Comparison of ENCODE assay signal across 9 cellular contexts in genomic region chr6:155528982-155529453, GRCh38.
DNase-seq lines count a peak whose midpoint lies in the region; ATAC-seq and TF ChIP-seq lines count a peak whose summit lies in the region.
"Had no signal": no experiment of that assay in that cellular context is flagged by ENCODE, and none has a peak within 500 bp of the region (broad histone marks: within the 10 kb centered on the region; RNA-seq: fewer than 3 reads in every experiment).

No MANE protein-coding gene starts in this region.

- no peak overlapping the region for H3K4me3 Mint-ChIP-seq in stimulated activated naive CD8-positive, alpha-beta T cell treated with anti-CD3 and anti-CD28 coated beads, Interleukin-15, amount 100 ng/mL, for 72 hours
- H3K4me3 Mint-ChIP-seq: CD4-positive, CD25-positive, alpha-beta regulatory T cell had no signal

- TF ChIP-seq CTCF in fibroblast of pulmonary artery (IDR thresholded peaks at IDR 0.05; ENCODE audit: low read length, missing control alignments) (no peak), esophagus squamous epithelium (IDR thresholded peaks at IDR 0.05) (no peak)

- H3K9me3 Mint-ChIP-seq in stimulated activated naive CD8-positive, alpha-beta T cell treated with anti-CD3 and anti-CD28 coated beads, Interleukin-15, amount 100 ng/mL, for 72 hours: peaks cover 12 to 20% of the 10 kb centered on the region in 2 donors

- WGBS in esophagus squamous epithelium, 2 donors: 35 to 50% methylated on average over 2 of the region's 2 CpGs

- peaks cover 0 to 14% (median 7%) of the 10 kb centered on the region in 3 donors for H3K4me1 ChIP-seq in esophagus squamous epithelium

- no peaks in the 10 kb centered on the region for H3K36me3 ChIP-seq in esophagus squamous epithelium

- TF ChIP-seq POLR2A in erythroblast (IDR thresholded peaks at IDR 0.05; ENCODE audit: low read length) (no peak), esophagus squamous epithelium (IDR thresholded peaks at IDR 0.05) (no peak)

- H3K9me3 ChIP-seq in esophagus squamous epithelium: peaks cover 0 to 8% (median 3%) of the 10 kb centered on the region in 3 donors

- intact Hi-C loops in esophagus squamous epithelium (cut with DNase I): no loop called here

- peak overlapping the region in 1 of 4 donors; percentile 15 for H3K27ac ChIP-seq in esophagus squamous epithelium

- no peaks in the 10 kb centered on the region for H3K27me3 ChIP-seq in esophagus squamous epithelium

- ATAC-seq in stimulated activated naive CD8-positive, alpha-beta T cell treated with anti-CD3 and anti-CD28 coated beads, Interleukin-15, amount 100 ng/mL, for 72 hours: peak; percentile 38

- H3K27me3 Mint-ChIP-seq in stimulated activated naive CD8-positive, alpha-beta T cell treated with anti-CD3 and anti-CD28 coated beads, Interleukin-15, amount 100 ng/mL, for 72 hours: no peaks in the 10 kb centered on the region

- H3K27ac Mint-ChIP-seq in stimulated activated naive CD8-positive, alpha-beta T cell treated with anti-CD3 and anti-CD28 coated beads, Interleukin-15, amount 100 ng/mL, for 72 hours: peak overlapping the region; percentile 19 to 87

- DNase-seq in NK-92 treated with Interleukin-12 subunit alpha and Interleukin-12 subunit beta, amount 100 ng/mL, for 24 hours (lab: John Stamatoyannopoulos, UW): peak; percentile 10
- DNase-seq in NK-92 (lab: John Stamatoyannopoulos, UW; ENCODE audit: unreplicated experiment) (no peak), OCI-M1 (lab: John Stamatoyannopoulos, UW) (peak; percentile 53), fibroblast of pulmonary artery (ENCODE audit: low read depth) (peak; percentile 97), erythroblast (lab: John Stamatoyannopoulos, UW) (no peak), esophagus squamous epithelium (lab: John Stamatoyannopoulos, UW) (no peak)
- DNase-seq in stimulated activated naive CD8-positive, alpha-beta T cell treated with anti-CD3 and anti-CD28 coated beads, Interleukin-15, amount 100 ng/mL, for 72 hours: no peak
- DNase-seq in activated CD4-positive, alpha-beta T cell treated with anti-CD3 and anti-CD28 coated beads, Interleukin-2, amount 50 U/mL, for 1 hour: no peak
- DNase-seq: CD4-positive, CD25-positive, alpha-beta regulatory T cell had no signal

- H3K4me3 ChIP-seq in fibroblast of pulmonary artery (replicated peaks; ENCODE audit: low read depth, low read length) (no peak overlapping the region), esophagus squamous epithelium (no peak overlapping the region)

- H3K4me1 Mint-ChIP-seq in stimulated activated naive CD8-positive, alpha-beta T cell treated with anti-CD3 and anti-CD28 coated beads, Interleukin-15, amount 100 ng/mL, for 72 hours: peaks cover 27% of the 10 kb centered on the region

Comparison
In these comparisons a context has a peak if more than half of its experiments do, and no peak if none do; other contexts are left out.
1. DNase-seq: peak in NK-92 treated with Interleukin-12 subunit alpha and Interleukin-12 subunit beta, amount 100 ng/mL, for 24 hours (single experiment), OCI-M1 (single experiment) and fibroblast of pulmonary artery (single experiment); none in NK-92 (single experiment), stimulated activated naive CD8-positive, alpha-beta T cell treated with anti-CD3 and anti-CD28 coated beads, Interleukin-15, amount 100 ng/mL, for 72 hours (0 of 2), erythroblast (0 of 2), activated CD4-positive, alpha-beta T cell treated with anti-CD3 and anti-CD28 coated beads, Interleukin-2, amount 50 U/mL, for 1 hour (single experiment) and esophagus squamous epithelium (single experiment).